In the genomic region with DNA sequence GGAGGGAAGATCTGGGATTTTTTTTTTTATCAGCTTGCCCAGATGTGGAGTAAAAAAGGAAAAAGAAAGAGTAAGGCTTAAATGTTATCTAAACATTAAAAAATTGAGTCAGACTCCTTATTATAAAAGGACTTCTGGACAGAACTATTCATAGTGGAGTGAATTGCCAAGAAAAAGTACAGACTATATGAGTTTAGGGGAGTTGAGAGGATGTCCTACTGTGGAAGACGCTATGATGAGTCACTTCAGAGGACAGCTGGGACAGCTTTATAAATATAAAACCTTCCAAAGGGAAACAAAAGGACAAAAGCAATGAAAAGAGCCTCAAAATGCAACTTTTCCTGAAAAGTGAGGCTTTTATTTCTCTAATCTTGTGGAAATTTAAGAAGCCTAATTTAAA, we compare ENCODE assay signal across 19 cellular contexts.
DNase-seq lines count a peak whose midpoint lies in the region; ATAC-seq and TF ChIP-seq lines count a peak whose summit lies in the region.
"Had no signal": no experiment of that assay in that cellular context is flagged by ENCODE, and none has a peak within 500 bp of the region (broad histone marks: within the 10 kb centered on the region; RNA-seq: fewer than 3 reads in every experiment).

No MANE protein-coding gene starts in this region.

- H3K4me1 ChIP-seq in aorta (ENCODE audit: control insufficient read depth in 1 of 2, insufficient read depth in 2 of 2, low read length in 2 of 2): peaks cover 0 to 11% of the 10 kb centered on the region in 2 donors

- WGBS in aorta, 2 donors: 0 to 5% methylated on average over 1 of the region's 1 CpG

- intact Hi-C loops in aorta (cut with DNase I): no loop called here

- no peaks in the 10 kb centered on the region for H3K9me3 Mint-ChIP-seq in T-cell
- H3K9me3 Mint-ChIP-seq: GM23338 had no signal

- TF ChIP-seq CTCF in cardiac fibroblast (IDR thresholded peaks at IDR 0.05; ENCODE audit: low read depth, low read length): no peak

- H3K36me3 Mint-ChIP-seq in T-cell: no peaks in the 10 kb centered on the region

- no peak for ATAC-seq in aorta (ENCODE audit: low FRiP score)
- ATAC-seq in T-cell (replicated peaks in 1 of 4): no peak
- no peak for ATAC-seq in HG03460 (IDR thresholded peaks at IDR 0.05; ENCODE audit: unreplicated experiment)
- ATAC-seq: HepG2 had no signal

- H3K4me1 Mint-ChIP-seq in T-cell: no peaks in the 10 kb centered on the region

- H3K27ac Mint-ChIP-seq in T-cell: no peak overlapping the region
- H3K27ac Mint-ChIP-seq: GM23338 had no signal

- no peaks in the 10 kb centered on the region for H3K9me3 ChIP-seq in aorta (ENCODE audit: control insufficient read depth, low read length)

- H3K4me3 ChIP-seq in cardiac fibroblast (replicated peaks in 1 of 2; ENCODE audit: low read depth in 2 of 2, low read length in 2 of 2) (no peak overlapping the region), aorta (ENCODE audit: low read length in 2 of 2) (no peak overlapping the region)
- H3K4me3 ChIP-seq: GM23338, PC-9, SK-N-MC had no signal

- H3K36me3 ChIP-seq in aorta (ENCODE audit: control insufficient read depth in 1 of 2, insufficient read depth in 2 of 2, low read length in 1 of 2): no peaks in the 10 kb centered on the region

- H3K27me3 Mint-ChIP-seq in T-cell: no peaks in the 10 kb centered on the region

- H3K27ac ChIP-seq in aorta (ENCODE audit: low read depth in 1 of 2, low read length in 2 of 2): peak overlapping the region in 1 of 2 donors; percentile 9
- H3K27ac ChIP-seq: 22Rv1, PC-9, SK-N-MC had no signal

- H3K4me3 Mint-ChIP-seq in T-cell: no peak overlapping the region
- H3K4me3 Mint-ChIP-seq: GM23338 had no signal

- CTCF ChIA-PET in T-cell (lab: Charles Lee): no interaction called here

- H3K27me3 ChIP-seq in aorta (ENCODE audit: control insufficient read depth in 1 of 2, insufficient read depth in 2 of 2, low read length in 1 of 2): no peaks in the 10 kb centered on the region

- DNase-seq in DMS53 (lab: John Stamatoyannopoulos, UW) (peak; percentile 29), DMS53 treated with DMSO at 0.1 percent for 48 hours (lab: John Stamatoyannopoulos, UW; ENCODE audit: unreplicated experiment) (no peak), cardiac fibroblast (ENCODE audit: low read depth in 2 of 2) (peak; percentile 23 to 68), myocyte (ENCODE audit: low read depth) (peak; percentile 10), aorta (no peak), T-cell (no peak), NCI-H774 (lab: John Stamatoyannopoulos, UW) (no peak)
- DNase-seq: C1 segment of cervical spinal cord, DMS 273 treated with DMSO at 0.1 percent for 48 hours, MM.1S, NCI-H1105, NCI-H1694 treated with DMSO at 0.1 percent for 48 hours, NCI-H345, PC-9 had no signal

- POLR2A ChIA-PET in T-cell (lab: Charles Lee): no interaction called here

Comparison
In these comparisons a context has a peak if more than half of its experiments do, and no peak if none do; other contexts are left out.
1. DNase-seq: peak in DMS53 (single experiment), cardiac fibroblast (2 of 2) and myocyte (single experiment); none in DMS53 treated with DMSO at 0.1 percent for 48 hours (single experiment), aorta (0 of 2), T-cell (0 of 34) and NCI-H774 (single experiment).